7 cellular contexts compared by ENCODE assay signal in the genomic region with DNA sequence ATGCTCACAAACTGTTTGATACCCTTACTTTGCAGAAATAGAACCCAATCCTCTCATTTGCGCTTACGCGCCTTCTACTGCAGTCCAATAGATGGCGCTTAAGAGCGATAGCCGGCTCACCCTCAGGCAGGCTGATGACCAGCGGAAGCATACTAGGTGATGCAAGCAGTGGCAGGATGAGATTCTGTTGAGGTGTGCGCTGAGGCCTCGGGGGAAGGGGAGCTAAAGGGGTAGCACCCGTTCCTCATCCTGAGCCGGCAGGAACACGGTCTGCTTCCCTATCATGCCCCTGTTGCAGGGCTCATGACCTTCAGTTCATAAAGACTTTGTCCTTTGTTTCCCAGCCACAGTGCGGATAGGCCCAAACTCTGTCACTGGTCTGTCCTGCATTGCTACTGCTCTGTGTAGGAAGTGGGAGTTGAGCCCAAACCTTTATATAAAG.
A peak's percentile ranks its signal among the peaks of the same experiment; 100 is the strongest.
DNase-seq lines count a peak whose midpoint lies in the region; ATAC-seq and TF ChIP-seq lines count a peak whose summit lies in the region.

No MANE protein-coding gene starts in this region.

- CTCF ChIA-PET in T-cell (lab: Charles Lee) = no interaction called here

- peak; percentile 2 for DNase-seq in GM19240 (ENCODE audit: insufficient read length, low spot score)
- DNase-seq in trophoblast cell = peak; percentile 48 to 73
- DNase-seq in gastrocnemius medialis = no peak
- no peak for DNase-seq in T-cell

- H3K9me3 ChIP-seq in trophoblast cell (ENCODE audit: insufficient read depth, low read depth, low read length) = no peaks in the 10 kb centered on the region
- no peaks in the 10 kb centered on the region for H3K9me3 ChIP-seq in gastrocnemius medialis

- H3K27me3 Mint-ChIP-seq in brain (peaks cover 2% of the 10 kb centered on the region), T-cell (no peaks in the 10 kb centered on the region)

- no peak overlapping the region for H2BK12ac ChIP-seq in trophoblast cell (ENCODE audit: low read length)

- no peak overlapping the region for H4K91ac ChIP-seq in trophoblast cell (ENCODE audit: low read depth, low read length)

- TF ChIP-seq CTCF in brain (conservative IDR thresholded peaks at IDR 0.05) (peak; percentile 26 to 66), gastrocnemius medialis (IDR thresholded peaks at IDR 0.05 in 4 of 5, conservative IDR thresholded peaks at IDR 0.05 in 1 of 5) (no peak)

- ATAC-seq in HG03175 (IDR thresholded peaks at IDR 0.05; ENCODE audit: unreplicated experiment) (peak; percentile 66), GM18909 (IDR thresholded peaks at IDR 0.05; ENCODE audit: poor library complexity, unreplicated experiment) (no peak), gastrocnemius medialis (no peak), T-cell (replicated peaks in 1 of 4) (no peak)

- H3K9me3 Mint-ChIP-seq in brain = no peaks in the 10 kb centered on the region
- peaks cover 11 to 22% (median 15%) of the 10 kb centered on the region in 3 donors for H3K9me3 Mint-ChIP-seq in T-cell

- H3K36me3 ChIP-seq in trophoblast cell (ENCODE audit: control insufficient read depth in 1 of 2, insufficient read depth in 2 of 2, low read length in 2 of 2) (no peaks in the 10 kb centered on the region), gastrocnemius medialis (no peaks in the 10 kb centered on the region)

- no peak for TF ChIP-seq POLR2A in gastrocnemius medialis (IDR thresholded peaks at IDR 0.05)

- no peak overlapping the region for H2BK5ac ChIP-seq in trophoblast cell (ENCODE audit: low read depth, low read length, poor library complexity)

- peaks cover 21% of the 10 kb centered on the region for H3K4me1 Mint-ChIP-seq in brain
- no peaks in the 10 kb centered on the region for H3K4me1 Mint-ChIP-seq in T-cell

- H2BK120ac ChIP-seq in trophoblast cell (ENCODE audit: insufficient read depth, low read length, poor library complexity) = no peak overlapping the region

- no peak overlapping the region for H3K23ac ChIP-seq in trophoblast cell (ENCODE audit: low read length)

- intact Hi-C loops in gastrocnemius medialis (cut with DNase I; ENCODE audit: low total_unique reads) = no loop called here

- H2AK5ac ChIP-seq in trophoblast cell (ENCODE audit: low read length) = no peak overlapping the region

- POLR2A ChIA-PET in T-cell (lab: Charles Lee) = no interaction called here

- H3K4ac ChIP-seq in trophoblast cell (ENCODE audit: low read depth, low read length) = no peak overlapping the region

- no peaks in the 10 kb centered on the region for H3K27me3 ChIP-seq in trophoblast cell (ENCODE audit: insufficient read depth, low read length)
- no peaks in the 10 kb centered on the region for H3K27me3 ChIP-seq in gastrocnemius medialis

- no peaks in the 10 kb centered on the region for H3K4me1 ChIP-seq in trophoblast cell (ENCODE audit: control insufficient read depth in 1 of 2, insufficient read depth in 2 of 2, low read length in 2 of 2)
- no peaks in the 10 kb centered on the region for H3K4me1 ChIP-seq in gastrocnemius medialis

- H3K14ac ChIP-seq in trophoblast cell (ENCODE audit: low read length) = no peak overlapping the region

- no peak overlapping the region for H3K27ac Mint-ChIP-seq in brain
- no peak overlapping the region for H3K27ac Mint-ChIP-seq in T-cell

- H3K36me3 Mint-ChIP-seq in brain (no peaks in the 10 kb centered on the region), T-cell (no peaks in the 10 kb centered on the region)

- H4K12ac ChIP-seq in trophoblast cell (ENCODE audit: low read depth, low read length) = peak overlapping the region; percentile 88

- H3K18ac ChIP-seq in trophoblast cell (ENCODE audit: low read length) = no peak overlapping the region

- no peak overlapping the region for H3K9ac ChIP-seq in trophoblast cell (ENCODE audit: low read length)

- no CpG with 5 or more reads among the region's 13 CpGs for WGBS in trophoblast cell (ENCODE audit: extremely low coverage, insufficient coverage, insufficient read length)

- H3K4me3 Mint-ChIP-seq in brain (no peak overlapping the region), T-cell (no peak overlapping the region)

- H3K27ac ChIP-seq in trophoblast cell (ENCODE audit: low read depth, low read length) (no peak overlapping the region), gastrocnemius medialis (no peak overlapping the region)

- peaks cover 3% of the 10 kb centered on the region for H3K79me1 ChIP-seq in trophoblast cell (ENCODE audit: low read length)

- H3K4me2 ChIP-seq in trophoblast cell (ENCODE audit: low read length) = no peak overlapping the region

- H4K8ac ChIP-seq in trophoblast cell (ENCODE audit: low read depth, low read length) = peak overlapping the region; percentile 91

- H2AFZ ChIP-seq in trophoblast cell (ENCODE audit: insufficient read depth, low read length, poor library complexity) = peak overlapping the region; percentile 91

- H3K79me2 ChIP-seq in trophoblast cell (ENCODE audit: control insufficient read depth, insufficient read depth, low read length, poor library complexity) = no peaks in the 10 kb centered on the region

- in situ Hi-C loops in gastrocnemius medialis (cut with MboI; ENCODE audit: low sequenced_read_pairs in 4 of 4) = no loop called here

- no peak overlapping the region for H3K4me3 ChIP-seq in trophoblast cell (ENCODE audit: low read depth, low read length)
- no peak overlapping the region for H3K4me3 ChIP-seq in gastrocnemius medialis

Comparison
In these comparisons a context has a peak if more than half of its experiments do, and no peak if none do; other contexts are left out.
1. DNase-seq: peak in GM19240 (single experiment) and trophoblast cell (2 of 2); none in gastrocnemius medialis (0 of 2) and T-cell (0 of 34).
2. CTCF ChIP-seq: peak in brain (2 of 2); none in gastrocnemius medialis (0 of 5).